ENCODE assay signal across 26 cellular contexts in the genomic region with DNA sequence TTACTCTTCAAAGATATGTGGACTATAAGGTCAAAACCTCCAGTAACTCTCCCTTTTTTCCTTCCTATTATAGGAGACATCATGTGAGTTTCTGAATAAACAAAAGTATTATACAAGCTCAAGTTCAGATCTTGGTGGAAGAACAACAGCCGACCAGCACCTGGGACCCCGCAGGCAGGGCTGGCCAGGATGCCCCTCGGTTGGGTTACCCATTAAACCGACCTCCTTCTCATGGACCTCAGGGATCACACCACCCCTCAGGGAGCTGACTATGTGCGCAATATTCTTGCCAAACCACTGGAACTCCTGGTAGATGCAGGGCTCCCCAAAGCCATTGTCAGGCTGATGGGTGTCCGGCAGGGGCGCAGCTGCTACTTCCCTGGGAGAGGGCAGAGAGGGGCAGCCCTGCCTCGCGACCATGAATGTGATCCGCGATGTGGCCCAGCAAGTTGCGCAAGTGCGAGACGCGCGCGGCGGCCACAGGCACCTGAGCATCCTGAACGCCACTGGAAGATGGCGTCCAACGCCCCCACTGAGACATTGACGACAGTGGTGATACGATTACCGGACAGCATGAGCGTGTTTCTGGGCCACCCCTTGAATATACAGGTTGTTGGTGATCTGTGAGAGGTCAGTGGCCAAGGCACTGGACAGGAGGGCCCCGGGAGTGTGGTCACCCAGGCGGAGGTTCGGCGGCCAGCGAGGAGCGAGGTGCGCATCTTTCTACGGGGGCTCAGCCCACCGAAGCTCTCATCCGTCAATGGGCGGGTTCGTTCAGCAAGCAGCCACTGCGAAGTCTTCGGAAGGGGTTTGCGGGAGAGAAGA.
"Had no signal": no experiment of that assay in that cellular context is flagged by ENCODE, and none has a peak within 500 bp of the region (broad histone marks: within the 10 kb centered on the region; RNA-seq: fewer than 3 reads in every experiment).

No MANE protein-coding gene starts in this region.

- H3K27me3 ChIP-seq: colonic mucosa, gastrocnemius medialis, left lung, ovary, spleen, tibial nerve, upper lobe of left lung, vagina had no signal

- H3K27ac ChIP-seq: colonic mucosa, epithelial cell of prostate, gastrocnemius medialis, left lung, ovary, psoas muscle, skin epidermis, spleen, thoracic aorta, tibial nerve, upper lobe of left lung, vagina had no signal

- H3K4me1 ChIP-seq: colonic mucosa, gastrocnemius medialis, left lung, psoas muscle, spleen, upper lobe of left lung, vagina had no signal

- H3K36me3 ChIP-seq: colonic mucosa, gastrocnemius medialis, left lung, ovary, spleen, thoracic aorta, tibial nerve, upper lobe of left lung, vagina had no signal

- H3K9me3 ChIP-seq: colonic mucosa, gastrocnemius medialis, left lung, ovary, psoas muscle, spleen, thoracic aorta, tibial nerve, upper lobe of left lung, vagina had no signal

- DNase-seq: colonic mucosa; effector CD8-positive, alpha-beta T cell; endodermal cell; foreskin fibroblast; gastrocnemius medialis; head of caudate nucleus; left cardiac atrium; mesendoderm; midbrain; naive thymus-derived CD4-positive, alpha-beta T cell; occipital lobe; ovary; psoas muscle; spleen; stimulated activated CD4-positive, alpha-beta T cell treated with anti-CD3 and anti-CD28 coated beads, Interleukin-4, amount 100 ng/mL, for 4 hours; stimulated activated naive CD8-positive, alpha-beta T cell treated with anti-CD3 and anti-CD28 coated beads, Interleukin-15, Interleukin-2, amounts not matched to agents 100 U/mL and 50 U/mL, for 24 hours had no signal

- H3K4me3 ChIP-seq: colonic mucosa, gastrocnemius medialis, left lung, ovary, psoas muscle, skin epidermis, spleen, thoracic aorta, tibial nerve, upper lobe of left lung, vagina had no signal

- ATAC-seq: esophagus mucosa; gastrocnemius medialis; left cardiac atrium; left lung; naive thymus-derived CD4-positive, alpha-beta T cell; psoas muscle; right cardiac atrium; stimulated activated memory B cell treated with anti-CD40 and anti-IgM and Interleukin-4, amounts not matched to agents 10 μg/mL and 1 μg/mL and 100 μg/mL, for 72 hours; stimulated activated naive CD8-positive, alpha-beta T cell treated with anti-CD3 and anti-CD28 coated beads, Interleukin-15, Interleukin-2, amounts not matched to agents 100 U/mL and 50 U/mL, for 24 hours had no signal
